2 cellular contexts compared by ENCODE assay signal in the genomic region with DNA sequence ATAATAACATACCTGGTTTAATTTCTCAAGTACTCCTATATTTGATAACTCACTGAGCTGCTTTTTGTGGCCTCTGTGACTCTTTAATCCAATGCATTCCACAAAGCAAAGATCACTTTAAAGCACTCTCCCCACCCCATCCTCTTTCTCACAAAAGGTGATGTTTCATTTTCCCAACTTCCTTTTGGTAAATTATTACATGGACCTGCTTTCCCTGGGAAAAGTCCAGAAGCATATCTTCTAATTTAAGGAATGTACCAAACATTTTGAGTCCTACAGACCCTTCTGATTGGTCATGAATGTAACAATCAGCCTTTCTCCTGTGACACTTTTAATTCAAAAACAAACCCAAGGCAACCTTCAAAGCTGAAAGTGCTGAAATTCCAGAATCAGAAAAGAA.
TF ChIP-seq lines count a peak whose summit lies in the region.

No MANE protein-coding gene starts in this region.

TF ChIP-seq in SK-N-SH treated with all-trans-retinoic acid at 6 μM for 48 hours, 23 proteins besides CTCF, POLR2A, EP300 and RAD21 (continued from another document):
- TF ChIP-seq TSHZ2 (CRISPR knock-in tag; IDR thresholded peaks at IDR 0.05) (no peak), ARNTL (CRISPR knock-in tag; IDR thresholded peaks at IDR 0.05; ENCODE audit: borderline replicate concordance, low read depth) (no peak), TOX (CRISPR knock-in tag; IDR thresholded peaks at IDR 0.05; ENCODE audit: borderline replicate concordance) (no peak), OSR1 (CRISPR knock-in tag; IDR thresholded peaks at IDR 0.05) (no peak)
TF ChIP-seq in SK-N-SH treated with all-trans-retinoic acid at 6 μM for 48 hours: peak in this region for 1.

TF ChIP-seq in SK-N-SH, 30 proteins besides CTCF, POLR2A, EP300 and RAD21 (continued from another document):
- TF ChIP-seq, protein P1, sequence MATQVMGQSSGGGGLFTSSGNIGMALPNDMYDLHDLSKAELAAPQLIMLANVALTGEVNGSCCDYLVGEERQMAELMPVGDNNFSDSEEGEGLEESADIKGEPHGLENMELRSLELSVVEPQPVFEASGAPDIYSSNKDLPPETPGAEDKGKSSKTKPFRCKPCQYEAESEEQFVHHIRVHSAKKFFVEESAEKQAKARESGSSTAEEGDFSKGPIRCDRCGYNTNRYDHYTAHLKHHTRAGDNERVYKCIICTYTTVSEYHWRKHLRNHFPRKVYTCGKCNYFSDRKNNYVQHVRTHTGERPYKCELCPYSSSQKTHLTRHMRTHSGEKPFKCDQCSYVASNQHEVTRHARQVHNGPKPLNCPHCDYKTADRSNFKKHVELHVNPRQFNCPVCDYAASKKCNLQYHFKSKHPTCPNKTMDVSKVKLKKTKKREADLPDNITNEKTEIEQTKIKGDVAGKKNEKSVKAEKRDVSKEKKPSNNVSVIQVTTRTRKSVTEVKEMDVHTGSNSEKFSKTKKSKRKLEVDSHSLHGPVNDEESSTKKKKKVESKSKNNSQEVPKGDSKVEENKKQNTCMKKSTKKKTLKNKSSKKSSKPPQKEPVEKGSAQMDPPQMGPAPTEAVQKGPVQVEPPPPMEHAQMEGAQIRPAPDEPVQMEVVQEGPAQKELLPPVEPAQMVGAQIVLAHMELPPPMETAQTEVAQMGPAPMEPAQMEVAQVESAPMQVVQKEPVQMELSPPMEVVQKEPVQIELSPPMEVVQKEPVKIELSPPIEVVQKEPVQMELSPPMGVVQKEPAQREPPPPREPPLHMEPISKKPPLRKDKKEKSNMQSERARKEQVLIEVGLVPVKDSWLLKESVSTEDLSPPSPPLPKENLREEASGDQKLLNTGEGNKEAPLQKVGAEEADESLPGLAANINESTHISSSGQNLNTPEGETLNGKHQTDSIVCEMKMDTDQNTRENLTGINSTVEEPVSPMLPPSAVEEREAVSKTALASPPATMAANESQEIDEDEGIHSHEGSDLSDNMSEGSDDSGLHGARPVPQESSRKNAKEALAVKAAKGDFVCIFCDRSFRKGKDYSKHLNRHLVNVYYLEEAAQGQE (IDR thresholded peaks at IDR 0.05; ENCODE audit: low read depth, low read length): no peak
- no peak for TF ChIP-seq JUND (IDR thresholded peaks at IDR 0.05)
- TF ChIP-seq, protein P2, sequence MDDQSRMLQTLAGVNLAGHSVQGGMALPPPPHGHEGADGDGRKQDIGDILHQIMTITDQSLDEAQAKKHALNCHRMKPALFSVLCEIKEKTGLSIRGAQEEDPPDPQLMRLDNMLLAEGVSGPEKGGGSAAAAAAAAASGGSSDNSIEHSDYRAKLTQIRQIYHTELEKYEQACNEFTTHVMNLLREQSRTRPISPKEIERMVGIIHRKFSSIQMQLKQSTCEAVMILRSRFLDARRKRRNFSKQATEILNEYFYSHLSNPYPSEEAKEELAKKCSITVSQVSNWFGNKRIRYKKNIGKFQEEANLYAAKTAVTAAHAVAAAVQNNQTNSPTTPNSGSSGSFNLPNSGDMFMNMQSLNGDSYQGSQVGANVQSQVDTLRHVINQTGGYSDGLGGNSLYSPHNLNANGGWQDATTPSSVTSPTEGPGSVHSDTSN (IDR thresholded peaks at IDR 0.05): no peak
- TF ChIP-seq NFIC (IDR thresholded peaks at IDR 0.05; ENCODE audit: borderline replicate concordance): no peak
- no peak for TF ChIP-seq GATA2 (CRISPR knock-in tag; IDR thresholded peaks at IDR 0.05)
- no peak for TF ChIP-seq ZBTB33 (IDR thresholded peaks at IDR 0.05; ENCODE audit: borderline replicate concordance, low read depth)
